ENCODE assay signal across 17 cellular contexts in the genomic region with DNA sequence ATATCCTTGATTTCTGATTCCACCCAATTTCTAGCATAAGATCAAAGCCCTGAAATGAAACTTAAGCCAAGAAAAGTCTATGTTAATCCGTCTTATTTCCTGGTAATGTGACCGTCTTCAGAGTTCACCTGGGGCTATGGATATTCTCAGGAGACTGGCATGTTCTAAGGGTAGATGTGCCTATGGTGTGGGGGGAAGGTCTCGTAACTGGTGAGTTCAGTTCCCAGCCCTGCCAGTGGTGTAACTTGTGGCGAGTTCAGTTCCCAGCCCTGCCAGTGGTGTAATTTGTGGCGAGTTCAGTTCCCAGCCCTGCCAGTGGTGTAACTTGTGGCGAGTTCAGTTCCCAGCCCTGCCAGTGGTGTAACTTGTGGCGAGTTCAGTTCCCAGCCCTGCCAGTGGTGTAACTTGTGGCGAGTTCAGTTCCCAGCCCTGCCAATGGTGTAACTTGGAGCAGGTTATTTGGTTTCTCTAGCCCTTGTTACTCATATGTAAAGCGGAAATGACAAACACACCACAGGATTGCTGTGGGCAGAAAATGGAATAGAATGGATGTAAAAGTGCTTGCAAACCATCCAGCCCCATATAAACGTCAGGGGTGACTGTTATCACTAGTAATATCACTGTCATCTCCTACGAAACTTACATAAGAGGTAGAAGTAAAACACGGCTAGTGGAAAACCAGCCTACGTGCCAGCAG. TPM values are rescaled to one million over a fixed set of nuclear protein-coding genes. Genes with fewer than 3 reads are reported as not detected.
DNase-seq lines count a peak whose midpoint lies in the region; ATAC-seq, FAIRE-seq and TF ChIP-seq lines count a peak whose summit lies in the region.
"Had no signal": no experiment of that assay in that cellular context is flagged by ENCODE, and none has a peak within 500 bp of the region (broad histone marks: within the 10 kb centered on the region; RNA-seq: fewer than 3 reads in every experiment).

No MANE protein-coding gene starts in this region.

- intact Hi-C loops in left cardiac atrium (cut with DNase I): no loop called here

- peaks cover 17% of the 10 kb centered on the region for H3K36me3 ChIP-seq in bronchial epithelial cell (ENCODE audit: control insufficient read depth, insufficient read depth, low read length)

- peak overlapping the region; percentile 25 for H3K27ac Mint-ChIP-seq in stimulated activated naive B cell treated with anti-CD40 and anti-IgM and Interleukin-4, amounts not matched to agents 10 μg/mL and 1 μg/mL and 100 μg/mL, for 72 hours
- H3K27ac Mint-ChIP-seq: T-helper 1 cell treated with Interleukin-12 subunit alpha and Interleukin-12 subunit beta and Interleukin-4 antibody, amounts not matched to agents 30 μg/mL and 1 μg/mL, for 36 hours had no signal

- no peak overlapping the region for H3K4me3 ChIP-seq in bronchial epithelial cell (ENCODE audit: low read depth, low read length)
- H3K4me3 ChIP-seq: BLaER1 had no signal

- no peaks in the 10 kb centered on the region for H3K9me3 Mint-ChIP-seq in stimulated activated naive B cell treated with anti-CD40 and anti-IgM and Interleukin-4, amounts not matched to agents 10 μg/mL and 1 μg/mL and 100 μg/mL, for 72 hours
- H3K9me3 Mint-ChIP-seq: T-helper 1 cell treated with Interleukin-12 subunit alpha and Interleukin-12 subunit beta and Interleukin-4 antibody, amounts not matched to agents 30 μg/mL and 1 μg/mL, for 36 hours had no signal

- no peaks in the 10 kb centered on the region for H3K27me3 Mint-ChIP-seq in stimulated activated naive B cell treated with anti-CD40 and anti-IgM and Interleukin-4, amounts not matched to agents 10 μg/mL and 1 μg/mL and 100 μg/mL, for 72 hours

- peak; percentile 7 for DNase-seq in stimulated activated CD4-positive, alpha-beta T cell treated with anti-CD3 and anti-CD28 coated beads, Interleukin-15, amount 100 ng/mL, for 24 hours
- DNase-seq in stimulated activated CD4-positive, alpha-beta T cell treated with anti-CD3 and anti-CD28 coated beads, Interleukin-2, amount 100 ng/mL, for 48 hours: no peak
- DNase-seq in NCI-H226: peak; percentile 10
- DNase-seq in bronchial epithelial cell (ENCODE audit: low read depth): peak; percentile 48
- no peak for DNase-seq in stimulated activated naive B cell treated with anti-CD40 and anti-IgM and Interleukin-4, amounts not matched to agents 10 μg/mL and 1 μg/mL and 100 μg/mL, for 72 hours
- DNase-seq in left cardiac atrium: no peak
- no peak for DNase-seq in HuH-7 (ENCODE audit: low spot score)
- DNase-seq: erythroblast, GOT3, NCI-H2029 had no signal

- H3K27me3 ChIP-seq in bronchial epithelial cell (ENCODE audit: control insufficient read depth, insufficient read depth, low read length): no peaks in the 10 kb centered on the region
- H3K27me3 ChIP-seq: BLaER1 had no signal

- no peaks in the 10 kb centered on the region for H3K4me1 Mint-ChIP-seq in stimulated activated naive B cell treated with anti-CD40 and anti-IgM and Interleukin-4, amounts not matched to agents 10 μg/mL and 1 μg/mL and 100 μg/mL, for 72 hours

- no peak overlapping the region for H3K4me3 Mint-ChIP-seq in stimulated activated naive B cell treated with anti-CD40 and anti-IgM and Interleukin-4, amounts not matched to agents 10 μg/mL and 1 μg/mL and 100 μg/mL, for 72 hours
- H3K4me3 Mint-ChIP-seq: T-helper 1 cell treated with Interleukin-12 subunit alpha and Interleukin-12 subunit beta and Interleukin-4 antibody, amounts not matched to agents 30 μg/mL and 1 μg/mL, for 36 hours had no signal

- ATAC-seq in stimulated activated naive B cell treated with anti-CD40 and anti-IgM and Interleukin-4, amounts not matched to agents 10 μg/mL and 1 μg/mL and 100 μg/mL, for 72 hours (replicated peaks): no peak
- no peak for ATAC-seq in left cardiac atrium
- no peak for ATAC-seq in GM21786 (IDR thresholded peaks at IDR 0.05; ENCODE audit: unreplicated experiment)
- ATAC-seq: HepG2 had no signal

- peaks cover 16 to 26% of the 10 kb centered on the region in 2 donors for H3K36me3 Mint-ChIP-seq in stimulated activated naive B cell treated with anti-CD40 and anti-IgM and Interleukin-4, amounts not matched to agents 10 μg/mL and 1 μg/mL and 100 μg/mL, for 72 hours

- TF ChIP-seq CTCF in bronchial epithelial cell (IDR thresholded peaks at IDR 0.05; ENCODE audit: insufficient read depth, low read length, severe bottlenecking): no peak

- no peak for FAIRE-seq in bronchial epithelial cell (lab: Jason Lieb, UNC)
- FAIRE-seq: HepG2, urothelium cell line had no signal

RNA-seq across cellular contexts. Expression of gene SLC51A, which starts 30.4 kb away (rescaled TPM):
- total RNA-seq in bronchial epithelial cell (0.26 TPM in 1 of 2 replicates, not detected in the other), left cardiac atrium (under 1 TPM; 0.32 to 0.50 TPM)
- total RNA-seq: activated CD8-positive, alpha-beta memory T cell treated with anti-CD3 and anti-CD28 coated beads for 36 hours; OCI-LY7 had no signal

RNA-seq across cellular contexts. Expression of gene ZDHHC19, which starts 35.6 kb away (rescaled TPM):
- total RNA-seq in bronchial epithelial cell (not detected in 2 replicates), left cardiac atrium (not detected)
- total RNA-seq: activated CD8-positive, alpha-beta memory T cell treated with anti-CD3 and anti-CD28 coated beads for 36 hours; OCI-LY7 had no signal

RNA-seq across cellular contexts. Expression of gene PCYT1A, which starts 40.8 kb away (rescaled TPM):
- total RNA-seq in bronchial epithelial cell (52.9 and 68.9 TPM in 2 replicates), left cardiac atrium (10 to 100 TPM; 71.7 to 83.9 TPM)

Comparison
In these comparisons a context has a peak if more than half of its experiments do, and no peak if none do; other contexts are left out.
1. DNase-seq: peak in stimulated activated CD4-positive, alpha-beta T cell treated with anti-CD3 and anti-CD28 coated beads, Interleukin-15, amount 100 ng/mL, for 24 hours (single experiment), NCI-H226 (single experiment) and bronchial epithelial cell (single experiment); none in stimulated activated CD4-positive, alpha-beta T cell treated with anti-CD3 and anti-CD28 coated beads, Interleukin-2, amount 100 ng/mL, for 48 hours (0 of 2), stimulated activated naive B cell treated with anti-CD40 and anti-IgM and Interleukin-4, amounts not matched to agents 10 μg/mL and 1 μg/mL and 100 μg/mL, for 72 hours (single experiment), left cardiac atrium (single experiment) and HuH-7 (single experiment).